8 cellular contexts compared by ENCODE assay signal in the genomic region with DNA sequence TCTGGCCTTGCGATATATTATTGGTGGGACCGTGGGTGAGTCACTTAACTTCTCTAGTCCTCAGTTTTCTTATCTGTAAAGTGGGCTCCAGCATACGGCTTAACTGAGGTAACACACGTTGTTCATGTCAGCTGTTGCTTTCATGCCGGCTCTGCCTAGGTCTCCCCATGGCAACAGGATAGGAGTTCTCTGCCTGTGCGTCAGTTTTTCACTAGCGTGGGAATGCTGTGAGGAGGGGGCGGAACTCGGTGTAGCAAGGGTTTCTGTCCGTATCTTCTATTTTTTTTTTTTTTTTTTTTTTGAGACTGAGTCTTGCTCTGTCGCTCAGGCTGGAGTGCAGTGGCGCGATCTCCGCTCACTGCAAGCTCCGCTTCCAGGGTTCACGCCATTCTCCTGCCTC.
"Had no signal": no experiment of that assay in that cellular context is flagged by ENCODE, and none has a peak within 500 bp of the region (broad histone marks: within the 10 kb centered on the region; RNA-seq: fewer than 3 reads in every experiment).

No MANE protein-coding gene starts in this region.

- FAIRE-seq: G401.6, GM12878, GM12891, GM12892, GM18507, GM19239 had no signal

- ATAC-seq: GM12878 had no signal

- H3K4me3 ChIP-seq: GM12878 had no signal

- DNase-seq: GDM1, GF-D8 had no signal
